16 cellular contexts compared by ENCODE assay signal in the genomic region with DNA sequence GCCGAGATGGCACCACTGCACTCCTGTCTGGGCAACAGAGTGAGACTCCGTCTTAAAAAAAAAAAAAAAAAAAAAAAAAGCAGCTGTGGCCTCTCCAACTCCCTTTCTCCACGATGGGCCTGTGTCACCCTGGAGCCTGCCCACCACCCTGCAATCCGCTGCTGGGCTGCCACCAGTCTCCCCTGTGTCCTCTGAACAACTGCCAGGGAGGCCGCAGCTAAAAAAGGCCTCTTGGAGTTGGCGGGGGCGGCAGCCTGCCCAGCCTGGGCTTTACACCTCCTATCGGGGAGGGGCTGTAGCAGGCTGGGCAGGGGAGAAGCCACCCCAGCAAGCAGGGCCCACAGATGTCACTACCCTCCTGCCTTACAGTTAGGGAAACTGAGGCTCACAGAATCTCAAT.
"Had no signal": no experiment of that assay in that cellular context is flagged by ENCODE, and none has a peak within 500 bp of the region (broad histone marks: within the 10 kb centered on the region; RNA-seq: fewer than 3 reads in every experiment).

No MANE protein-coding gene starts in this region.

- H3K27ac Mint-ChIP-seq: activated naive CD4-positive, alpha-beta T cell treated with anti-CD3 and anti-CD28 coated beads, Interleukin-2, amount 50 U/mL, for 24 hours; brain; endodermal cell; immature natural killer cell; progenitor cell of endocrine pancreas; T-helper 1 cell treated with Interleukin-12 subunit alpha and Interleukin-12 subunit beta and Interleukin-4 antibody, amounts not matched to agents 30 μg/mL and 1 μg/mL, for 36 hours; type B pancreatic cell; WTC11 had no signal

- H3K4me3 ChIP-seq: sigmoid colon had no signal

- H3K9me3 Mint-ChIP-seq: activated CD4-positive, alpha-beta T cell treated with anti-CD3 and anti-CD28 coated beads, Interleukin-2, amount 10 ng/mL, durations not matched to agents 7 days and 5 days; activated naive CD4-positive, alpha-beta T cell treated with anti-CD3 and anti-CD28 coated beads, Interleukin-2, amount 50 U/mL, for 24 hours; brain; endodermal cell; immature natural killer cell; T-helper 1 cell treated with Interleukin-12 subunit alpha and Interleukin-12 subunit beta and Interleukin-4 antibody, amounts not matched to agents 30 μg/mL and 1 μg/mL, for 36 hours; type B pancreatic cell; WTC11 had no signal

- H3K4me3 Mint-ChIP-seq: activated CD4-positive, alpha-beta T cell treated with anti-CD3 and anti-CD28 coated beads, Interleukin-2, amount 10 ng/mL, durations not matched to agents 7 days and 5 days; activated naive CD4-positive, alpha-beta T cell treated with anti-CD3 and anti-CD28 coated beads, Interleukin-2, amount 50 U/mL, for 24 hours; endodermal cell; immature natural killer cell; T-helper 1 cell treated with Interleukin-12 subunit alpha and Interleukin-12 subunit beta and Interleukin-4 antibody, amounts not matched to agents 30 μg/mL and 1 μg/mL, for 36 hours; type B pancreatic cell; WTC11 had no signal

- H3K9me3 ChIP-seq: sigmoid colon had no signal

- ATAC-seq: naive thymus-derived CD4-positive, alpha-beta T cell; SK-N-SH treated with all-trans-retinoic acid at 6 μM for 48 hours; WTC11 had no signal

- H3K36me3 Mint-ChIP-seq: immature natural killer cell, type B pancreatic cell had no signal

- H3K27ac ChIP-seq: sigmoid colon had no signal

- H3K27me3 Mint-ChIP-seq: activated CD4-positive, alpha-beta T cell treated with anti-CD3 and anti-CD28 coated beads, Interleukin-2, amount 10 ng/mL, durations not matched to agents 7 days and 5 days; activated naive CD4-positive, alpha-beta T cell treated with anti-CD3 and anti-CD28 coated beads, Interleukin-2, amount 50 U/mL, for 24 hours; naive thymus-derived CD4-positive, alpha-beta T cell; progenitor cell of endocrine pancreas had no signal

- DNase-seq: activated CD4-positive, alpha-beta T cell treated with anti-CD3 and anti-CD28 coated beads, Interleukin-2, amount 10 ng/mL, durations not matched to agents 7 days and 5 days; activated CD8-positive, alpha-beta memory T cell treated with anti-CD3 and anti-CD28 coated beads for 24 hours; amniotic stem cell; cerebellar nuclear complex; endodermal cell; immature natural killer cell; naive thymus-derived CD4-positive, alpha-beta T cell; nucleus accumbens; sigmoid colon had no signal
